In the genomic region with DNA sequence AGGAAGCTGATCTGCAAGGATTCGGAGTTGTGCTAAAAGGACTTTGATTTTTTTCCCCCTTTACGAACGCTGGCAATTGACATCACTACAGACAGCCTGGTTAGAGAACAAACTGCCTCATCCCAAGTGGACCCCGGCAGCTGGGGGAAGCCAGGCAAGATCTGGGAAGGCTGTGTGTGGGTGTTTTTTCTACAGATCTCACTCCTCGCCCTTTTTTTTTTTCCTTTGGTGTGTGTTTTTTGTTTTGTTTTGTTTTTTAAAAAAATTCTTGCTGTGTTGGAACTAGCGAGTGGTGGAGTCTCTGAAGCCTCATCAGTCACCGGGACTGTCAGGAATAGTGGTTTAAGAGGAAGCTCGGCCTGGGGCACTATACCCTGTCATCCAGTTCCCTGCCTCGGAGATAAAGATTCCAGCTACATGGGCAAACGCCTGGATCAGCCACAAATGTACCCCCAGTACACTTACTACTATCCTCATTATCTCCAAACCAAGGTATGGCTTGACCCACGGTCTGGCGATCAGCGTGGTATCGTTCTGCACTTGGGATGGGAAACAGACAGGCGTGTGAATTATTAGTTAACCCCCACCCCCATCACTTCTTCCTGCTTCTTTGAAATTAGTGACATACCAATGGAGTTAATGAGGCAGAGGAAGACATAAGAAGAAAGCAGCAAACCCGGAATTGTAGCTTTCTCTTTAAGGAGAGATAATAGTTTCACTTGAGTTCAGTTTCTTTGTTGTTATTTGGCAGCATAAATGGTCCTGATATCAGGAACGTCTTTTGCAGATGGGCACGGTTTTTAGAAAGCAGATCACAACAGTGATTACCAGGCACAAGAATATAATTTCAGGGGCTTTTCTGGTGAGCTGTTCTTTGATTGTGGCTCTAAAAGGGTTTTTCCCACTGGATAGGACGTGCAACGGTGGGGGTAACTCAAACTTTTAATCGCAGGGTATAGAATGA, we compare ENCODE assay signal across 8 cellular contexts. TPM values are rescaled to one million over a fixed set of nuclear protein-coding genes. Genes with fewer than 3 reads are reported as not detected.
DNase-seq lines count a peak whose midpoint lies in the region; ATAC-seq, FAIRE-seq and TF ChIP-seq lines count a peak whose summit lies in the region.

No MANE protein-coding gene starts in this region.

- H3K36me3 ChIP-seq in DOHH2 (ENCODE audit: control insufficient read depth, low read length) (no peaks in the 10 kb centered on the region), keratinocyte (ENCODE audit: control insufficient read depth in 2 of 2, extremely low read depth in 1 of 2, insufficient read depth in 2 of 2, low read length in 2 of 2) (no peaks in the 10 kb centered on the region)

- peak overlapping the region; percentile 56 for H3K27ac Mint-ChIP-seq in stimulated activated naive CD8-positive, alpha-beta T cell treated with anti-CD3 and anti-CD28 coated beads, Interleukin-15, Interleukin-2, amounts not matched to agents 100 ng/mL and 50 ng/mL, for 24 hours

- dilution Hi-C loops in keratinocyte (cut with MboI; ENCODE audit: extremely low pct_ligation_motif_present, low sequenced_read_pairs): no loop called here

- H3K4me1 Mint-ChIP-seq in stimulated activated naive CD8-positive, alpha-beta T cell treated with anti-CD3 and anti-CD28 coated beads, Interleukin-15, Interleukin-2, amounts not matched to agents 100 ng/mL and 50 ng/mL, for 24 hours (ENCODE audit: low read depth): peaks cover 45% of the 10 kb centered on the region

- H2AFZ ChIP-seq in keratinocyte (ENCODE audit: control insufficient read depth, low read length): peak overlapping the region; percentile 96

- H3K27ac ChIP-seq in DOHH2 (ENCODE audit: low read depth, low read length) (peak overlapping the region; percentile 58), keratinocyte (ENCODE audit: control insufficient read depth, insufficient read depth, low read length) (peak overlapping the region; percentile 94)

- no peaks in the 10 kb centered on the region for H3K9me1 ChIP-seq in keratinocyte (ENCODE audit: control insufficient read depth, extremely low read depth, insufficient read depth, low read length)

- peak overlapping the region; percentile 78 for H3K4me2 ChIP-seq in DOHH2 (ENCODE audit: low read length)
- peak overlapping the region; percentile 97 for H3K4me2 ChIP-seq in keratinocyte (ENCODE audit: control insufficient read depth, extremely low read depth, insufficient read depth, low read depth, low read length)

- no peaks in the 10 kb centered on the region for H3K36me3 Mint-ChIP-seq in stimulated activated naive CD8-positive, alpha-beta T cell treated with anti-CD3 and anti-CD28 coated beads, Interleukin-15, Interleukin-2, amounts not matched to agents 100 ng/mL and 50 ng/mL, for 24 hours (ENCODE audit: low read depth)

- H4K20me1 ChIP-seq in DOHH2 (ENCODE audit: control insufficient read depth, insufficient read depth, low read depth, low read length): no peaks in the 10 kb centered on the region
- H4K20me1 ChIP-seq in keratinocyte (ENCODE audit: control insufficient read depth, extremely low read depth, insufficient read depth, low read length): no peaks in the 10 kb centered on the region

- H3K79me2 ChIP-seq in DOHH2 (ENCODE audit: control insufficient read depth, low read length): peaks cover 33% of the 10 kb centered on the region
- H3K79me2 ChIP-seq in keratinocyte (ENCODE audit: control insufficient read depth, insufficient read depth, low read length): peaks cover 19% of the 10 kb centered on the region

- peak; percentile 41 for ATAC-seq in GM21367 (IDR thresholded peaks at IDR 0.05; ENCODE audit: unreplicated experiment)

- TF ChIP-seq CTCF in DOHH2 (IDR thresholded peaks at IDR 0.05; ENCODE audit: low read depth, low read length, poor library complexity, severe bottlenecking) (no peak), astrocyte of the spinal cord (IDR thresholded peaks at IDR 0.05; ENCODE audit: low read depth, low read length) (no peak), keratinocyte (optimal IDR thresholded peaks at IDR 0.05 in 1 of 3, IDR thresholded peaks at IDR 0.05 in 1 of 3, conservative IDR thresholded peaks at IDR 0.05 in 1 of 3; ENCODE audit: extremely low read depth in 1 of 3, insufficient read depth in 2 of 3, low read length in 3 of 3) (no peak)

- peaks cover 27% of the 10 kb centered on the region for H3K27me3 Mint-ChIP-seq in stimulated activated naive CD8-positive, alpha-beta T cell treated with anti-CD3 and anti-CD28 coated beads, Interleukin-15, Interleukin-2, amounts not matched to agents 100 ng/mL and 50 ng/mL, for 24 hours

- 0 out of 2 replicates have a peak, but pooled peaks cover 10% of the 10 kb centered on the region for H3F3A ChIP-seq in DOHH2 (ENCODE audit: control insufficient read depth, insufficient read depth)

- DNase-seq in HT1080 (ENCODE audit: low read depth): peak; percentile 51
- DNase-seq in astrocyte of the spinal cord (ENCODE audit: low read depth, low spot score): peak; percentile 73
- DNase-seq in keratinocyte (ENCODE audit: low read depth, low spot score): no peak
- no peak for DNase-seq in superior temporal gyrus (ENCODE audit: extremely low spot score)
- DNase-seq in NCI-H82 (lab: John Stamatoyannopoulos, UW): no peak

- H3K9ac ChIP-seq in keratinocyte (ENCODE audit: control insufficient read depth, extremely low read depth, insufficient read depth, low read length): peak overlapping the region; percentile 89

- H3K9me2 ChIP-seq in DOHH2 (replicated peaks; ENCODE audit: control insufficient read depth, low read length): no peaks in the 10 kb centered on the region

- H3K4me1 ChIP-seq in DOHH2 (ENCODE audit: control insufficient read depth, low read length) (peaks cover 49% of the 10 kb centered on the region), keratinocyte (ENCODE audit: control insufficient read depth, extremely low read depth, insufficient read depth, low read length) (peaks cover 28% of the 10 kb centered on the region)

- H3K4me3 ChIP-seq in DOHH2 (ENCODE audit: low read length): peak overlapping the region; percentile 77
- peak overlapping the region; percentile 82 for H3K4me3 ChIP-seq in astrocyte of the spinal cord (ENCODE audit: low read depth, low read length)
- H3K4me3 ChIP-seq in keratinocyte (ENCODE audit: control insufficient read depth in 2 of 3, extremely low read depth in 1 of 3, insufficient read depth in 2 of 3, low read depth in 1 of 3, low read length in 3 of 3): peak overlapping the region; percentile 50 to 94 (median 91)

- H3K4me3 Mint-ChIP-seq in stimulated activated naive CD8-positive, alpha-beta T cell treated with anti-CD3 and anti-CD28 coated beads, Interleukin-15, Interleukin-2, amounts not matched to agents 100 ng/mL and 50 ng/mL, for 24 hours: peak overlapping the region; percentile 81

- FAIRE-seq in keratinocyte (lab: Jason Lieb, UNC): peak; percentile 48

- in situ Hi-C loops in astrocyte of the spinal cord (cut with HindIII; ENCODE audit: low sequenced_read_pairs): no loop called here

- no peaks in the 10 kb centered on the region for H3K9me3 Mint-ChIP-seq in stimulated activated naive CD8-positive, alpha-beta T cell treated with anti-CD3 and anti-CD28 coated beads, Interleukin-15, Interleukin-2, amounts not matched to agents 100 ng/mL and 50 ng/mL, for 24 hours

- H3K27me3 ChIP-seq in DOHH2 (ENCODE audit: control insufficient read depth, low read length): no peaks in the 10 kb centered on the region
- H3K27me3 ChIP-seq in keratinocyte (ENCODE audit: control insufficient read depth, extremely low read depth, insufficient read depth, low read length): no peaks in the 10 kb centered on the region

- no peaks in the 10 kb centered on the region for H3K9me3 ChIP-seq in DOHH2 (ENCODE audit: control insufficient read depth, insufficient read depth, low read length)
- H3K9me3 ChIP-seq in keratinocyte (ENCODE audit: control insufficient read depth, low read depth, low read length): no peaks in the 10 kb centered on the region

RNA-seq across cellular contexts. Expression of gene RBMS3, which starts 0.7 kb away (rescaled TPM):
- 9.9 and 19.6 TPM in 2 replicates for total RNA-seq in HT1080 (2014; rRNA removed; shearing (Covaris generic))
- 4.9 and 6.1 TPM in 2 replicates for polyA plus RNA-seq in HT1080 (2015; cell fraction: cytosol; rRNA removed)
- polyA plus RNA-seq in HT1080 (2015; cell fraction: nucleus; rRNA removed): 9.5 and 11.8 TPM in 2 replicates
- polyA plus RNA-seq in keratinocyte: 2.3 to 4.2 TPM (median 2.5 TPM) in 3 replicates
- 0.49 TPM for polyA plus RNA-seq in keratinocyte (2011; ENCODE audit: low read depth)
- 1.6 and 2.1 TPM in 2 replicates for polyA plus RNA-seq in keratinocyte (2011; cell fraction: cytosol; rRNA removed)
- 4.8 and 5.7 TPM in 2 replicates for polyA plus RNA-seq in keratinocyte (2011; cell fraction: nucleus; rRNA removed)
- 0.89 and 2.8 TPM in 2 replicates for polyA plus RNA-seq in keratinocyte (2012; ENCODE audit: low replicate concordance)
- polyA minus RNA-seq in keratinocyte: 17.0 to 24.8 TPM (median 18.5 TPM) in 3 replicates
- 5.2 TPM for polyA minus RNA-seq in keratinocyte (2011; cell fraction: cytosol; rRNA and poly(A)+ RNA removed)
- 10.3 and 21.1 TPM in 2 replicates for polyA minus RNA-seq in keratinocyte (2011; cell fraction: nucleus; rRNA and poly(A)+ RNA removed)

Comparison
In these comparisons a context has a peak if more than half of its experiments do, and no peak if none do; other contexts are left out.
1. DNase-seq: peak in HT1080 (single experiment) and astrocyte of the spinal cord (single experiment); none in keratinocyte (single experiment), superior temporal gyrus (single experiment) and NCI-H82 (single experiment).
2. Peak in every context shown above with its lines, with median percentiles within 50 percentile points of each other: H3K4me3 ChIP-seq.